Comparison of ENCODE assay signal across 3 cellular contexts in the genomic region with DNA sequence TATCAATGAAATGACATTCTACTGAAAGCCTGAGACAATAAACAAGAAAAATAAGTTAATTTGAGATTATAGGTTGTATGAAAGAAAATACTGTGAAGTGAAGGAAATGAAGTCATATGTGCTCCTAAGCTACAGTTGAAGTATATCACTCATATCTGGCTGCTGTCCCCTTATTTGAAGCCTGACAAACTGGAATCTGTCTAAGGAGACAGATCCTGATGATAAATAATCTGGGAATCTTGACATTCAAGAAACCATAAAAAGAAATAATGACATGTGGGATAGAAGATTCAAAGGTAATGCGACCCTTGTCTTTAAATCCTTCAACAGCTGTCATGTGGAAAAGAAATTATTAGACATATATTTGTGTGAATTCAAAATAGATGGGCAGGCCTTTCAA.
"Had no signal": no experiment of that assay in that cellular context is flagged by ENCODE, and none has a peak within 500 bp of the region (broad histone marks: within the 10 kb centered on the region; RNA-seq: fewer than 3 reads in every experiment).

No MANE protein-coding gene starts in this region.

- H3K4me3 ChIP-seq: GM12878 had no signal

- DNase-seq: GDM1, GF-D8 had no signal
